ENCODE assay signal across 1 cellular context in the genomic region with DNA sequence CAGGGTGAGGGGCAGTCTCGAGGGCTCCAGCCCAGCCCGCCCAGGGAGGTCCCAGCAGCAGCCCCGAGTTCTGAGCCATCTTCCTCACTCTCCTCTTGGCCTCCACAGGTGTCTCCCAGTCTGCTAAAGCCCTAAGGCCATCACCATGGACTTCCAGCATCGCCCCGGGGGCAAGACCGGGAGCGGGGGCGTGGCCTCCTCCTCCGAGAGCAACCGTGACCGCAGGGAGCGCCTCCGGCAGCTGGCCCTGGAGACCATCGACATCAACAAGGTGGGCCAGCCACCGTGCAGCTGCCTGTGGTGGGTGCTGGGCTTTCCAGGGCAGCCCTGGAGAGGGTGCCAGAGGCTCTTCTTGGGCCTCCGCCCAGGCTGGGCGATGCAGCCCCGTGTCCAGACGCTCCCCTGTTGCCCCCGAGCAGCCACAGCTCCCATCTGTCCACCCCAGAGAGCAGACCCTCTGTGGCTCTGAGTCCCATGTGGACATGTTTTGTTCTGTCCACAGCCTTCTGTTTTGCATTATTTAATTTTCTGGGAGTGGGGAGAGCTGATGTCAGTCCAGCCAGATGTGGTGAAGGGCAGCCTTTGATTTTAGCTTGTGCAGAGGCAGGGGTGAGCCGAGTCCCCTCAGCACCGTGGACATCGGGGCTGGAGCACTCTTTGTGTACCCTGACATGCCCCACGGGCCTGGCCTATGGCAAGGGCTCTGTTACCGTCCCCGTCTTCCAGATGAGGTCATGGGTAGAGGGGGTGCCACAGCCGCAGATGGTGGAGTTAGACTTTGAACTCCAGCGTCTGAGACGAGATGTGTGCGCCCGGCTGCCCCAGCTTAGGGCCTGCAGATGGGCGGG.
A peak's percentile ranks its signal among the peaks of the same experiment; 100 is the strongest.
TF ChIP-seq lines count a peak whose summit lies in the region.

No MANE protein-coding gene starts in this region.

TF ChIP-seq in HepG2, 621 proteins besides CTCF, POLR2A, EP300 and RAD21:
- TF ChIP-seq RBFOX2 (IDR thresholded peaks at IDR 0.05; ENCODE audit: low read depth, low read length) (0 out of 2 replicates have a peak, but pooled peaks have one; percentile 30), GABPA (IDR thresholded peaks at IDR 0.05; ENCODE audit: low read depth, low read length) (peak; percentile 4; the same call in 1 of the 2 replicates), GABPA (CRISPR knock-in tag; IDR thresholded peaks at IDR 0.05; ENCODE audit: low read depth) (no peak), ZNF251 (CRISPR knock-in tag; IDR thresholded peaks at IDR 0.05) (no peak), ZNF124 (CRISPR knock-in tag; IDR thresholded peaks at IDR 0.05) (no peak), XRCC5 (optimal IDR thresholded peaks at IDR 0.05; ENCODE audit: low read length) (peak; percentile 33), AGO2 (optimal IDR thresholded peaks at IDR 0.05; ENCODE audit: low read depth, low read length) (peak; percentile 50)
